ENCODE assay signal across 17 cellular contexts in the genomic region with DNA sequence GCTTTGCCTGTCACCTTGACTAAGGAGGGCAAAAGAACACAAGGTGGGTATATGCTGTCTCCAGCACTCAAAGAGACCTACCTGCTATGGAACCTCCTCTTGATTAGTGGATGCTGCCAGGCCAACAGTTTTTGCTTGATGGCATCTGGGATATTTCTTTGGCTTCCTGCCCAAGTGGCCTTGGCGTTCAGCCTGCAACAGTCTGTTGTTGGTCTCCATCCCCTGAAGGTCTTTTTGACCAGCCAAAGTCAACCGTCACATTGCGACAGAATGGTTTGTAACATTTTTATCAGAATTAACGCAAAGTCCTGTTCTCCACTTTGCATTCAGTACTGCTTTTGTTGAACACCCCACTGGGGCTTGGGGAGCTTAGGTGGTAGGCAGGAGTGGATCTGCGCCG.
"Had no signal": no experiment of that assay in that cellular context is flagged by ENCODE, and none has a peak within 500 bp of the region (broad histone marks: within the 10 kb centered on the region; RNA-seq: fewer than 3 reads in every experiment).

No MANE protein-coding gene starts in this region.

- H3K36me3 ChIP-seq: brain microvascular endothelial cell, spleen, tibial artery had no signal

- H3K9me3 Mint-ChIP-seq: activated naive CD4-positive, alpha-beta T cell treated with anti-CD3 and anti-CD28 coated beads, Interleukin-2, amount 50 U/mL, for 72 hours; memory B cell; nephron progenitor cell had no signal

- H3K4me3 ChIP-seq: spleen, tibial artery had no signal

- H3K27ac ChIP-seq: brain microvascular endothelial cell, spleen had no signal

- H3K4me3 Mint-ChIP-seq: memory B cell, nephron progenitor cell had no signal

- H3K27me3 ChIP-seq: brain microvascular endothelial cell, spleen, tibial artery had no signal

- H3K36me3 Mint-ChIP-seq: activated naive CD4-positive, alpha-beta T cell treated with anti-CD3 and anti-CD28 coated beads, Interleukin-2, amount 50 U/mL, for 72 hours had no signal

- H3K27me3 Mint-ChIP-seq: memory B cell had no signal

- H3K9me3 ChIP-seq: spleen, tibial artery had no signal

- DNase-seq: activated gamma-delta T cell treated with Interleukin-2 at 50 U/mL for 16 hours; activated T-cell treated with anti-CD3 and anti-CD28 coated beads, Interleukin-2, amount 50 U/mL, for 1 hour; aorta; brain microvascular endothelial cell; central memory CD4-positive, alpha-beta T cell; effector memory CD4-positive, alpha-beta T cell; foreskin melanocyte; hippocampal formation; nephron progenitor cell; occipital lobe; spleen; stimulated activated CD4-positive, alpha-beta T cell treated with anti-CD3 and anti-CD28 coated beads, Interleukin-4, amount 100 ng/mL, for 1 hour; stimulated activated naive CD4-positive, alpha-beta T cell treated with Interleukin-2 at 50 U/mL for 16 hours; T-helper 1 cell; tibial artery had no signal

- H3K27ac Mint-ChIP-seq: activated naive CD4-positive, alpha-beta T cell treated with anti-CD3 and anti-CD28 coated beads, Interleukin-2, amount 50 U/mL, for 72 hours; memory B cell; nephron progenitor cell had no signal
